Comparison of ENCODE assay signal across 23 cellular contexts in the genomic region with DNA sequence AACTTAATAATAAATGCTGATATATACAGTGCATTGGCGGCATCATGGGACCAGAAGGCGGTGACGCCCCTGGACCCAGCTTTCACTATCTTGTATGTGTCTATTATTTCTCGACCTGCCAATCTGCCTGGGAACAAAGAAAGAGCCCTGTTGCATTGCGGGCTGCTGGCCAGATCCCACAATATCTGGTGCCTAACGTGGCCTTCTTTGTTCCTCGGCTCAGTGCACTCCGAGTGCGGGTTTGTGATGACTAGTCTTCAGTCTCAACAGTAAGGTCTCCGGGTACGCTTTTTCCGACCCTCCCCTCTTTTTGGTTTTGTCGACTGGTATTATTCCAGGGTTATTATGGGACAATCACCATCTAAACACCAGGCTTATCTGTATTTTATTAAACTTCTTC.
DNase-seq lines count a peak whose midpoint lies in the region; ATAC-seq and TF ChIP-seq lines count a peak whose summit lies in the region.
"Had no signal": no experiment of that assay in that cellular context is flagged by ENCODE, and none has a peak within 500 bp of the region (broad histone marks: within the 10 kb centered on the region; RNA-seq: fewer than 3 reads in every experiment).

No MANE protein-coding gene starts in this region.

- BruUV-seq in mammary epithelial cell (replicated peaks; lab: Mats Ljungman, UMichigan) (no TSS peak), OCI-LY7 (replicated peaks; lab: Mats Ljungman, UMichigan) (no TSS peak)

- TF ChIP-seq CTCF in colonic mucosa (IDR thresholded peaks at IDR 0.05) (no peak), progenitor cell of endocrine pancreas (IDR thresholded peaks at IDR 0.05; ENCODE audit: unreplicated experiment) (no peak), mammary epithelial cell (conservative IDR thresholded peaks at IDR 0.05 in 1 of 2, IDR thresholded peaks at IDR 0.05 in 1 of 2; ENCODE audit: extremely low read depth in 1 of 2, insufficient read depth in 1 of 2, low read depth in 1 of 2, low read length in 2 of 2) (no peak), OCI-LY7 (conservative IDR thresholded peaks at IDR 0.05; ENCODE audit: low read length) (no peak)

- POLR2A ChIA-PET in OCI-LY7 (lab: Charles Lee): no interaction called here

- intact Hi-C loops in colonic mucosa (cut with DNase I) (no loop called here), mammary epithelial cell (cut with micrococcal nuclease) (no loop called here), OCI-LY7 (cut with micrococcal nuclease; ENCODE audit: unreplicated experiment) (no loop called here)

- H3K36me3 ChIP-seq in colonic mucosa (no peaks in the 10 kb centered on the region), mammary epithelial cell (ENCODE audit: insufficient read depth, low read length) (no peaks in the 10 kb centered on the region), OCI-LY7 (ENCODE audit: insufficient read depth, low read length) (no peaks in the 10 kb centered on the region)
- H3K36me3 ChIP-seq: BLaER1 treated with 17β-estradiol and CSF1 and Interleukin-3, amounts not matched to agents 10 nM and 100 nM had no signal

- H3K27ac Mint-ChIP-seq in progenitor cell of endocrine pancreas: peak overlapping the region; percentile 49
- H3K27ac Mint-ChIP-seq: CD4-positive, alpha-beta T cell had no signal

- no peaks in the 10 kb centered on the region for H3K9me2 ChIP-seq in OCI-LY7 (ENCODE audit: insufficient read depth, low read length)

- ATAC-seq in HG03571 (IDR thresholded peaks at IDR 0.05; ENCODE audit: unreplicated experiment): no peak
- ATAC-seq in GM19395 (IDR thresholded peaks at IDR 0.05; ENCODE audit: unreplicated experiment): no peak
- ATAC-seq: GM12878 had no signal

- no peaks in the 10 kb centered on the region for H3K27me3 Mint-ChIP-seq in progenitor cell of endocrine pancreas
- H3K27me3 Mint-ChIP-seq: CD4-positive, alpha-beta T cell had no signal

- H3K4me3 ChIP-seq in colonic mucosa: no peak overlapping the region
- H3K4me3 ChIP-seq in mammary epithelial cell (replicated peaks in 1 of 3; ENCODE audit: insufficient read depth in 1 of 3, low read depth in 2 of 3, low read length in 3 of 3): no peak overlapping the region
- H3K4me3 ChIP-seq in OCI-LY7 (ENCODE audit: low read depth, low read length, poor library complexity, severe bottlenecking): no peak overlapping the region
- H3K4me3 ChIP-seq: BLaER1 treated with 17β-estradiol and CSF1 and Interleukin-3, amounts not matched to agents 10 nM and 100 nM; GM12878 had no signal

- in situ Hi-C loops in mammary epithelial cell (cut with MboI; ENCODE audit: low sequenced_read_pairs in 2 of 2): no loop called here

- H4K20me1 ChIP-seq in mammary epithelial cell (ENCODE audit: insufficient read depth, low read length) (no peaks in the 10 kb centered on the region), OCI-LY7 (ENCODE audit: insufficient read depth, low read length) (no peaks in the 10 kb centered on the region)
- H4K20me1 ChIP-seq: BLaER1 treated with 17β-estradiol and CSF1 and Interleukin-3, amounts not matched to agents 10 nM and 100 nM had no signal

- DNase-seq in DMS53 (lab: John Stamatoyannopoulos, UW) (peak; percentile 82), colonic mucosa (no peak), midbrain (lab: John Stamatoyannopoulos, UW) (peak; percentile 7), progenitor cell of endocrine pancreas (ENCODE audit: low spot score, unreplicated experiment) (no peak), mammary epithelial cell (no peak), OCI-LY7 (ENCODE audit: low spot score) (no peak)
- DNase-seq: CD4-positive, alpha-beta T cell; DMS79; EL; GDM1; GOT3; HCEC 1CT; Kasumi-1; NCI-H1092 treated with DMSO at 0.1 percent for 48 hours; NCI-H1436; NCI-H187 treated with DMSO at 0.1 percent for 48 hours; NCI-H446; RPMI8226; SHP77 had no signal

- peaks cover 21% of the 10 kb centered on the region for H3K4me1 Mint-ChIP-seq in progenitor cell of endocrine pancreas (ENCODE audit: low read depth)

- 78% methylated on average over 10 of the region's 13 CpGs for WGBS in mammary epithelial cell (ENCODE audit: low coverage, missing lambda C conversion rate)

- CTCF ChIA-PET in mammary epithelial cell (lab: Charles Lee; ENCODE audit: low non-redundant PET) (no interaction called here), OCI-LY7 (lab: Charles Lee; ENCODE audit: unreplicated experiment) (no interaction called here)

- peaks cover 18% of the 10 kb centered on the region for H3K9me3 Mint-ChIP-seq in progenitor cell of endocrine pancreas (ENCODE audit: low read depth)
- H3K9me3 Mint-ChIP-seq: CD4-positive, alpha-beta T cell had no signal

- dilution Hi-C loops in mammary epithelial cell (cut with HindIII; ENCODE audit: low sequenced_read_pairs): no loop called here

- peak overlapping the region; percentile 64 for H3K27ac ChIP-seq in colonic mucosa
- H3K27ac ChIP-seq in mammary epithelial cell (ENCODE audit: insufficient read depth, low read depth, low read length): no peak overlapping the region
- H3K27ac ChIP-seq in OCI-LY7 (ENCODE audit: low read depth, low read length, poor library complexity, severe bottlenecking): no peak overlapping the region
- H3K27ac ChIP-seq: BLaER1 treated with 17β-estradiol and CSF1 and Interleukin-3, amounts not matched to agents 10 nM and 100 nM had no signal

- H3K79me2 ChIP-seq in mammary epithelial cell (ENCODE audit: insufficient read depth, low read length) (no peaks in the 10 kb centered on the region), OCI-LY7 (ENCODE audit: insufficient read depth, low read depth, low read length) (no peaks in the 10 kb centered on the region)

- H3K27me3 ChIP-seq in colonic mucosa: no peaks in the 10 kb centered on the region
- H3K27me3 ChIP-seq in mammary epithelial cell (ENCODE audit: insufficient read depth, low read length): no peaks in the 10 kb centered on the region
- H3K27me3 ChIP-seq: BLaER1 treated with 17β-estradiol and CSF1 and Interleukin-3, amounts not matched to agents 10 nM and 100 nM had no signal

- H3K9me3 ChIP-seq in colonic mucosa (no peaks in the 10 kb centered on the region), mammary epithelial cell (replicated peaks; ENCODE audit: insufficient read depth, low read length) (no peaks in the 10 kb centered on the region), OCI-LY7 (ENCODE audit: low read length) (no peaks in the 10 kb centered on the region)

- H3K4me1 ChIP-seq in colonic mucosa (no peaks in the 10 kb centered on the region), mammary epithelial cell (ENCODE audit: insufficient read depth, low read length) (no peaks in the 10 kb centered on the region), OCI-LY7 (ENCODE audit: insufficient read depth, low read length, poor library complexity, severe bottlenecking) (no peaks in the 10 kb centered on the region)

- H3K4me2 ChIP-seq in mammary epithelial cell (ENCODE audit: insufficient read depth, low read depth, low read length) (no peak overlapping the region), OCI-LY7 (ENCODE audit: low read length) (no peak overlapping the region)
- H3K4me2 ChIP-seq: BLaER1 treated with 17β-estradiol and CSF1 and Interleukin-3, amounts not matched to agents 10 nM and 100 nM had no signal

- no peak overlapping the region for H3K9ac ChIP-seq in colonic mucosa (ENCODE audit: low read depth in 2 of 2, low read length in 2 of 2)
- H3K9ac ChIP-seq in mammary epithelial cell (ENCODE audit: insufficient read depth, low read length): no peak overlapping the region
- H3K9ac ChIP-seq: BLaER1 treated with 17β-estradiol and CSF1 and Interleukin-3, amounts not matched to agents 10 nM and 100 nM had no signal

- H2AFZ ChIP-seq in mammary epithelial cell (ENCODE audit: low read depth, low read length) (no peak overlapping the region), OCI-LY7 (ENCODE audit: low read length) (no peak overlapping the region)

- peaks cover 2% of the 10 kb centered on the region for H3K36me3 Mint-ChIP-seq in progenitor cell of endocrine pancreas (ENCODE audit: insufficient read depth)

- no peak overlapping the region for H3K4me3 Mint-ChIP-seq in progenitor cell of endocrine pancreas (ENCODE audit: low read depth)
- H3K4me3 Mint-ChIP-seq: CD4-positive, alpha-beta T cell had no signal

Comparison
In these comparisons a context has a peak if more than half of its experiments do, and no peak if none do; other contexts are left out.
1. DNase-seq: peak in DMS53 (single experiment) and midbrain (single experiment); none in colonic mucosa (single experiment), progenitor cell of endocrine pancreas (single experiment), mammary epithelial cell (single experiment) and OCI-LY7 (single experiment).